Comparison of ENCODE assay signal across 16 cellular contexts in the genomic region with DNA sequence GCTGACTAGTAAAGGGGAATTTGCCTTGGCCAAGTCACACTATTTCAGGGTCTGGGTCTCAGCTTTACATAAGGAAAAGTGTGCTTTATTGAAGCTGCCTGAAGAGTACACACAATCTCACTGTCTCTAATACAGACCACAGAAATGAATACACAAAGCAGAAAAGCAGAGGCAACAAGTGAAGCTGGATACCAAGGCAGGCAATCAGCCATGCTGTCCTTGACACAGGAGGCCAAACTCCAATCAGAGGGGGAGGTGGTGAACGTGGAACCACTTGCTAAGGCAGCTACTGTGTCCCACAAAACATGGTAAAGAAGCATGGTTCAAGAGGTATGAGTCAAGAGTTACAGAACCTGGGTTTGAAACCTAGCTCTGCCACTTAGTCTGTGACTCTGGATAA. TPM values are rescaled to one million over a fixed set of nuclear protein-coding genes. Genes with fewer than 3 reads are reported as not detected.
DNase-seq lines count a peak whose midpoint lies in the region; ATAC-seq and TF ChIP-seq lines count a peak whose summit lies in the region.
"Had no signal": no experiment of that assay in that cellular context is flagged by ENCODE, and none has a peak within 500 bp of the region (broad histone marks: within the 10 kb centered on the region; RNA-seq: fewer than 3 reads in every experiment).

No MANE protein-coding gene starts in this region.

- H3K36me3 Mint-ChIP-seq in CD4-positive, alpha-beta memory T cell = peaks cover 27 to 54% of the 10 kb centered on the region in 2 donors
- H3K36me3 Mint-ChIP-seq in activated naive CD8-positive, alpha-beta T cell treated with anti-CD3 and anti-CD28 coated beads for 36 hours = peaks cover 39% of the 10 kb centered on the region
- peaks cover 6% of the 10 kb centered on the region for H3K36me3 Mint-ChIP-seq in natural killer cell treated with Interleukin-12 subunit alpha and Interleukin-12 subunit beta and Interleukin-15 and Interleukin-18, amount 100 ng/mL, for 72 hours

- H3K27ac Mint-ChIP-seq in CD4-positive, alpha-beta memory T cell = peak overlapping the region in 5 of 7 donors; percentile 1 to 74 (median 45)
- peak overlapping the region; percentile 49 for H3K27ac Mint-ChIP-seq in activated naive CD8-positive, alpha-beta T cell treated with anti-CD3 and anti-CD28 coated beads for 36 hours
- peak overlapping the region; percentile 0 to 33 for H3K27ac Mint-ChIP-seq in natural killer cell treated with Interleukin-12 subunit alpha and Interleukin-12 subunit beta and Interleukin-15 and Interleukin-18, amount 100 ng/mL, for 72 hours

- H4K8ac ChIP-seq in IMR-90 (ENCODE audit: low read depth in 2 of 2, low read length in 2 of 2) = no peak overlapping the region

- no peak overlapping the region for H3K27ac ChIP-seq in CD4-positive, alpha-beta memory T cell (ENCODE audit: low read depth, low read length)
- no peak overlapping the region for H3K27ac ChIP-seq in IMR-90 (ENCODE audit: insufficient read depth, low read length)
- no peak overlapping the region for H3K27ac ChIP-seq in RWPE1
- no peak overlapping the region for H3K27ac ChIP-seq in spleen
- H3K27ac ChIP-seq: cardiac muscle cell, left lung, WERI-Rb-1 had no signal

- H2BK20ac ChIP-seq in IMR-90 (ENCODE audit: low read depth, low read length) = peak overlapping the region; percentile 43

- dilution Hi-C loops in IMR-90 (cut with HindIII; ENCODE audit: low sequenced_read_pairs, unreplicated experiment) = no loop called here

- no peak overlapping the region for H4K5ac ChIP-seq in IMR-90 (ENCODE audit: low read depth, low read length)

- no peaks in the 10 kb centered on the region for H3K79me1 ChIP-seq in IMR-90 (ENCODE audit: low read depth in 1 of 2, low read length in 2 of 2)

- no TSS peak for BruUV-seq in IMR-90 (replicated peaks; lab: Mats Ljungman, UMichigan)

- no peak overlapping the region for H3K9ac ChIP-seq in IMR-90 (ENCODE audit: low read depth, low read length)

- peaks cover 60 to 94% (median 75%) of the 10 kb centered on the region in 4 donors for H3K4me1 Mint-ChIP-seq in CD4-positive, alpha-beta memory T cell
- H3K4me1 Mint-ChIP-seq in activated naive CD8-positive, alpha-beta T cell treated with anti-CD3 and anti-CD28 coated beads for 36 hours = peaks cover 75% of the 10 kb centered on the region
- H3K4me1 Mint-ChIP-seq in natural killer cell treated with Interleukin-12 subunit alpha and Interleukin-12 subunit beta and Interleukin-15 and Interleukin-18, amount 100 ng/mL, for 72 hours (ENCODE audit: low read depth in 2 of 2) = peaks cover 54 to 67% of the 10 kb centered on the region in 2 donors

- peak overlapping the region in 2 of 8 donors; percentile 11 to 47 for H3K4me3 Mint-ChIP-seq in CD4-positive, alpha-beta memory T cell
- no peak overlapping the region for H3K4me3 Mint-ChIP-seq in activated naive CD8-positive, alpha-beta T cell treated with anti-CD3 and anti-CD28 coated beads for 36 hours
- peak overlapping the region; percentile 42 for H3K4me3 Mint-ChIP-seq in natural killer cell treated with Interleukin-12 subunit alpha and Interleukin-12 subunit beta and Interleukin-15 and Interleukin-18, amount 100 ng/mL, for 72 hours

- no CpG with 5 or more reads among the region's 1 CpG for WGBS in IMR-90 (ENCODE audit: extremely low coverage in 2 of 2, insufficient read length in 1 of 2), 2 experiments
- 55 to 81% (median 69%) methylated on average over 1 of the region's 1 CpG for WGBS in spleen, 5 donors

- H3K56ac ChIP-seq in IMR-90 (ENCODE audit: extremely low read depth, insufficient read depth, low read length) = no peak overlapping the region

- intact Hi-C loops in CD4-positive, alpha-beta memory T cell (cut with micrococcal nuclease) = no loop called here
- intact Hi-C loops in IMR-90 (cut with micrococcal nuclease) (loop anchor here (5.0 kb wide), 1 partner anchor 34 kb away; no protein-coding TSS in a partner anchor), spleen (cut with DNase I; ENCODE audit: low total_unique reads) (no loop called here)

- H3K4me2 ChIP-seq in IMR-90 (ENCODE audit: low read depth, low read length) = no peak overlapping the region

- H3K9me3 ChIP-seq in CD4-positive, alpha-beta memory T cell (ENCODE audit: control insufficient read depth in 1 of 2, low read length in 2 of 2) = no peaks in the 10 kb centered on the region
- H3K9me3 ChIP-seq in IMR-90 (ENCODE audit: control insufficient read depth, insufficient read depth, low read length) (no peaks in the 10 kb centered on the region), spleen (no peaks in the 10 kb centered on the region)
- H3K9me3 ChIP-seq: left lung had no signal

- H4K91ac ChIP-seq in IMR-90 (ENCODE audit: insufficient read depth, low read depth, low read length) = peak overlapping the region; percentile 42; the same call in 1 of the 2 replicates

- H2BK15ac ChIP-seq in IMR-90 (ENCODE audit: low read depth, low read length) = no peak overlapping the region; the same call in 2 of the 3 replicates

- no peak for TF ChIP-seq RAD21 in IMR-90 (IDR thresholded peaks at IDR 0.05; ENCODE audit: low read length)

- H3K9me3 Mint-ChIP-seq in CD4-positive, alpha-beta memory T cell = no peaks in the 10 kb centered on the region
- H3K9me3 Mint-ChIP-seq in activated naive CD8-positive, alpha-beta T cell treated with anti-CD3 and anti-CD28 coated beads for 36 hours = peaks cover 17% of the 10 kb centered on the region
- H3K9me3 Mint-ChIP-seq in natural killer cell treated with Interleukin-12 subunit alpha and Interleukin-12 subunit beta and Interleukin-15 and Interleukin-18, amount 100 ng/mL, for 72 hours = no peaks in the 10 kb centered on the region

- H3K14ac ChIP-seq in IMR-90 (replicated peaks; ENCODE audit: low read depth, low read length) = no peak overlapping the region; the same call in 1 of the 2 replicates

- CTCF ChIA-PET in CD4-positive, alpha-beta memory T cell (lab: Charles Lee; ENCODE audit: partially characterized antibody) = interaction anchor here (0.7 to 2.4 kb wide), 2 partner anchors 39 to 81 kb away, joined by 3 to 7 read pairs; no protein-coding TSS in a partner anchor
- CTCF ChIA-PET in IMR-90 (lab: Yijun Ruan, JAX) = interaction anchor here (0.5 kb wide), 1 partner anchor 27 kb away, joined by 3 read pairs; no protein-coding TSS in a partner anchor
- CTCF ChIA-PET in RWPE1 (lab: Yijun Ruan, JAX) = interaction anchor here (0.6 to 1.2 kb wide), 4 partner anchors 15 to 176 kb away, joined by 3 to 4 read pairs (median 4); partner anchors contain the start of genes BYSL, MED20 and TOMM6

- H2AK5ac ChIP-seq in IMR-90 (ENCODE audit: low read depth, low read length) = peak overlapping the region; percentile 83; the same call in 1 of the 2 replicates

- peaks cover 23% of the 10 kb centered on the region for H3K9me1 ChIP-seq in IMR-90 (ENCODE audit: insufficient read depth, low read length)

- ATAC-seq in IMR-90 (ENCODE audit: low read depth) = no peak
- ATAC-seq in natural killer cell treated with Interleukin-12 subunit alpha and Interleukin-12 subunit beta and Interleukin-15 and Interleukin-18, amount 100 ng/mL, for 72 hours = no peak
- ATAC-seq: esophagus mucosa, left lung had no signal

- H2AK9ac ChIP-seq in IMR-90 (replicated peaks; ENCODE audit: low read depth, low read length, poor library complexity) = no peak overlapping the region

- POLR2A ChIA-PET in CD4-positive, alpha-beta memory T cell (lab: Charles Lee; ENCODE audit: partially characterized antibody) = interaction anchor here (0.6 to 1.4 kb wide), 5 partner anchors 9 to 47 kb away, joined by 3 read pairs; partner anchors contain the start of gene CCND3
- POLR2A ChIA-PET in IMR-90 (lab: Charles Lee; ENCODE audit: unreplicated experiment) (interaction anchor here (0.6 kb wide), 1 partner anchor 419 kb away, joined by 4 read pairs; no protein-coding TSS in a partner anchor), RWPE1 (lab: Yijun Ruan, JAX; ENCODE audit: low non-redundant PET) (interaction anchor here (0.7 kb wide), 1 partner anchor 25 kb away, joined by 4 read pairs; no protein-coding TSS in a partner anchor)

- no peak overlapping the region for H3K23ac ChIP-seq in IMR-90 (ENCODE audit: low read depth, low read length)

- no peaks in the 10 kb centered on the region for H3K27me3 Mint-ChIP-seq in CD4-positive, alpha-beta memory T cell
- no peaks in the 10 kb centered on the region for H3K27me3 Mint-ChIP-seq in activated naive CD8-positive, alpha-beta T cell treated with anti-CD3 and anti-CD28 coated beads for 36 hours
- no peaks in the 10 kb centered on the region for H3K27me3 Mint-ChIP-seq in natural killer cell treated with Interleukin-12 subunit alpha and Interleukin-12 subunit beta and Interleukin-15 and Interleukin-18, amount 100 ng/mL, for 72 hours

- peaks cover 12% of the 10 kb centered on the region for H3K36me3 ChIP-seq in CD4-positive, alpha-beta memory T cell (ENCODE audit: insufficient read depth, low read length)
- H3K36me3 ChIP-seq in IMR-90 (ENCODE audit: control insufficient read depth, insufficient read depth, low read length) = no peaks in the 10 kb centered on the region
- peaks cover 0 to 99% (median 4%) of the 10 kb centered on the region in 6 donors for H3K36me3 ChIP-seq in spleen
- H3K36me3 ChIP-seq: cardiac muscle cell, left lung, WERI-Rb-1 had no signal

- no peak overlapping the region for H3K18ac ChIP-seq in IMR-90 (ENCODE audit: low read depth, low read length)

- in situ Hi-C loops in IMR-90 (cut with MboI; ENCODE audit: low sequenced_read_pairs) = no loop called here

- peak overlapping the region; percentile 37; the same call in 1 of the 2 replicates for H3K4ac ChIP-seq in IMR-90 (ENCODE audit: low read depth, low read length)

- TF ChIP-seq CTCF in IMR-90 (conservative IDR thresholded peaks at IDR 0.05; ENCODE audit: low read depth, low read length) = no peak
- no peak for TF ChIP-seq CTCF in RWPE1 (conservative IDR thresholded peaks at IDR 0.05; ENCODE audit: low read depth)
- TF ChIP-seq CTCF in spleen (IDR thresholded peaks at IDR 0.05 in 8 of 11, conservative IDR thresholded peaks at IDR 0.05 in 3 of 11) = no peak

- H4K20me1 ChIP-seq in IMR-90 (ENCODE audit: insufficient read depth, low read length) = no peaks in the 10 kb centered on the region

- H2AFZ ChIP-seq in IMR-90 (replicated peaks; ENCODE audit: low read length, poor library complexity) = no peak overlapping the region

- H2BK120ac ChIP-seq in IMR-90 (ENCODE audit: low read depth, low read length) = peak overlapping the region; percentile 25; the same call in 1 of the 2 replicates

- no peak for DNase-seq in CD4-positive, alpha-beta memory T cell
- DNase-seq in IMR-90 (no peak), NCI-H2171 (lab: John Stamatoyannopoulos, UW) (no peak), RWPE1 (ENCODE audit: low spot score) (no peak), KG1 (lab: John Stamatoyannopoulos, UW) (no peak), spleen (no peak)
- no peak for DNase-seq in activated naive CD8-positive, alpha-beta T cell treated with anti-CD3 and anti-CD28 coated beads for 36 hours
- DNase-seq in natural killer cell treated with Interleukin-12 subunit alpha and Interleukin-12 subunit beta and Interleukin-15 and Interleukin-18, amount 100 ng/mL, for 72 hours (ENCODE audit: low spot score) = no peak
- DNase-seq: amniotic stem cell, Kasumi-1, left lung, NCI-H1105 treated with DMSO at 0.1 percent for 48 hours, SHP77, WERI-Rb-1 had no signal

- no peak overlapping the region for H2BK5ac ChIP-seq in IMR-90 (ENCODE audit: low read depth, low read length, poor library complexity, severe bottlenecking)

- peaks cover 92% of the 10 kb centered on the region for H3K4me1 ChIP-seq in CD4-positive, alpha-beta memory T cell (ENCODE audit: insufficient read depth, low read length)
- H3K4me1 ChIP-seq in IMR-90 (ENCODE audit: control insufficient read depth, insufficient read depth, low read length) (peaks cover 10% of the 10 kb centered on the region), spleen (peaks cover 0 to 100% (median 37%) of the 10 kb centered on the region in 6 donors)

- TF ChIP-seq POLR2A in IMR-90 (IDR thresholded peaks at IDR 0.05; ENCODE audit: low read depth, low read length) (no peak), spleen (IDR thresholded peaks at IDR 0.05) (no peak)

- no peaks in the 10 kb centered on the region for H3K27me3 ChIP-seq in CD4-positive, alpha-beta memory T cell (ENCODE audit: insufficient read depth, low read length)
- no peaks in the 10 kb centered on the region for H3K27me3 ChIP-seq in IMR-90 (ENCODE audit: control insufficient read depth, insufficient read depth, low read length)
- no peaks in the 10 kb centered on the region for H3K27me3 ChIP-seq in spleen (replicated peaks in 1 of 7)
- H3K27me3 ChIP-seq: cardiac muscle cell, left lung had no signal

- H3K4me3 ChIP-seq in CD4-positive, alpha-beta memory T cell (ENCODE audit: low read length in 2 of 2) = no peak overlapping the region
- no peak overlapping the region for H3K4me3 ChIP-seq in IMR-90 (ENCODE audit: insufficient read depth, low read depth, low read length)
- H3K4me3 ChIP-seq in spleen = no peak overlapping the region
- H3K4me3 ChIP-seq: cardiac muscle cell, left lung had no signal

RNA-seq across cellular contexts. Expression of gene CCND3, which starts 21.8 kb away (rescaled TPM):
- total RNA-seq in CD4-positive, alpha-beta memory T cell = 100 to 1,000 TPM; 223 to 242 TPM
- polyA plus RNA-seq in CD4-positive, alpha-beta memory T cell = 100 to 1,000 TPM; 532 to 555 TPM
- total RNA-seq in IMR-90 (2012; rRNA removed) (19.2 and 19.4 TPM in 2 replicates), spleen (100 to 1,000 TPM; 124 to 531 (median 334) TPM)
- polyA plus RNA-seq in IMR-90 (2012; rRNA removed) (61.9 and 63.8 TPM in 2 replicates), spleen (100 to 1,000 TPM; 115 to 209 (median 202) TPM)
- polyA plus RNA-seq in IMR-90 (2012; cell fraction: cytosol; rRNA removed) = 61.9 and 75.8 TPM in 2 replicates
- 36.5 and 73.0 TPM in 2 replicates for polyA plus RNA-seq in IMR-90 (2012; cell fraction: nucleus; rRNA removed; ENCODE audit: low replicate concordance)
- 100 to 1,000 TPM; 396 to 403 TPM for total RNA-seq in activated naive CD8-positive, alpha-beta T cell treated with anti-CD3 and anti-CD28 coated beads for 36 hours
- 100 to 1,000 TPM; 382 to 466 TPM for total RNA-seq in natural killer cell treated with Interleukin-12 subunit alpha and Interleukin-12 subunit beta and Interleukin-15 and Interleukin-18, amount 100 ng/mL, for 72 hours

RNA-seq across cellular contexts. Expression of gene BYSL, which starts 42.1 kb away (rescaled TPM):
- total RNA-seq in CD4-positive, alpha-beta memory T cell = 1 to 10 TPM; 7.1 to 9.2 TPM
- polyA plus RNA-seq in CD4-positive, alpha-beta memory T cell = 1 to 10 TPM; 3.1 to 5.2 TPM
- total RNA-seq in IMR-90 (2012; rRNA removed) = 25.3 and 26.7 TPM in 2 replicates
- polyA plus RNA-seq in IMR-90 (2012; rRNA removed) = 35.5 and 36.3 TPM in 2 replicates
- polyA plus RNA-seq in IMR-90 (2012; cell fraction: cytosol; rRNA removed) = 23.5 and 24.9 TPM in 2 replicates
- 29.1 and 39.6 TPM in 2 replicates for polyA plus RNA-seq in IMR-90 (2012; cell fraction: nucleus; rRNA removed; ENCODE audit: low replicate concordance)
- total RNA-seq in activated naive CD8-positive, alpha-beta T cell treated with anti-CD3 and anti-CD28 coated beads for 36 hours = 10 to 100 TPM; 75.7 to 79.1 TPM
- total RNA-seq in natural killer cell treated with Interleukin-12 subunit alpha and Interleukin-12 subunit beta and Interleukin-15 and Interleukin-18, amount 100 ng/mL, for 72 hours = 10 to 100 TPM; 48.3 to 73.9 TPM
- total RNA-seq in spleen = 10 to 100 TPM in 4 of 7 donors, 1 to 10 TPM in 3; 5.9 to 19.7 (median 11.3) TPM
- 10 to 100 TPM in 1 of 3 donors, 1 to 10 TPM in 2; 7.6 to 11.5 (median 8.8) TPM for polyA plus RNA-seq in spleen

RNA-seq across cellular contexts. Expression of gene MED20, which starts 42.4 kb away (rescaled TPM):
- 10 to 100 TPM; 10.0 to 11.5 TPM for total RNA-seq in CD4-positive, alpha-beta memory T cell
- 1 to 10 TPM; 3.5 to 6.3 TPM for polyA plus RNA-seq in CD4-positive, alpha-beta memory T cell
- total RNA-seq in IMR-90 (2012; rRNA removed) (35.6 and 38.2 TPM in 2 replicates), spleen (10 to 100 TPM; 11.3 to 21.5 (median 15.9) TPM)
- polyA plus RNA-seq in IMR-90 (2012; rRNA removed) (22.0 and 24.8 TPM in 2 replicates), spleen (1 to 10 TPM; 5.3 to 8.6 (median 6.4) TPM)
- polyA plus RNA-seq in IMR-90 (2012; cell fraction: cytosol; rRNA removed) = 16.4 and 20.3 TPM in 2 replicates
- polyA plus RNA-seq in IMR-90 (2012; cell fraction: nucleus; rRNA removed; ENCODE audit: low replicate concordance) = 14.3 and 22.5 TPM in 2 replicates
- total RNA-seq in activated naive CD8-positive, alpha-beta T cell treated with anti-CD3 and anti-CD28 coated beads for 36 hours = 10 to 100 TPM; 19.8 to 22.3 TPM
- total RNA-seq in natural killer cell treated with Interleukin-12 subunit alpha and Interleukin-12 subunit beta and Interleukin-15 and Interleukin-18, amount 100 ng/mL, for 72 hours = 10 to 100 TPM; 25.5 to 33.0 TPM
